ENCODE assay signal across 11 cellular contexts in genomic region chr11:78149646-78150045, GRCh38. TPM values are rescaled to one million over a fixed set of nuclear protein-coding genes. Genes with fewer than 3 reads are reported as not detected.
DNase-seq lines count a peak whose midpoint lies in the region; ATAC-seq and TF ChIP-seq lines count a peak whose summit lies in the region.
"Had no signal": no experiment of that assay in that cellular context is flagged by ENCODE, and none has a peak within 500 bp of the region (broad histone marks: within the 10 kb centered on the region; RNA-seq: fewer than 3 reads in every experiment).

No MANE protein-coding gene starts in this region.

- H3K4me1 Mint-ChIP-seq in activated CD8-positive, alpha-beta T cell treated with anti-CD3 and anti-CD28 coated beads for 36 hours (ENCODE audit: low read depth): no peaks in the 10 kb centered on the region
- no peaks in the 10 kb centered on the region for H3K4me1 Mint-ChIP-seq in activated CD8-positive, alpha-beta T cell treated with anti-CD3 and anti-CD28 coated beads, Interleukin-2, amount 10 ng/mL, durations not matched to agents 7 days and 5 days (ENCODE audit: low read depth)
- no peaks in the 10 kb centered on the region for H3K4me1 Mint-ChIP-seq in activated T-cell treated with anti-CD3 and anti-CD28 coated beads, Interleukin-2, amount 50 U/mL, for 4 hours (ENCODE audit: low read depth)
- H3K4me1 Mint-ChIP-seq: CD14-positive monocyte had no signal

- no peak overlapping the region for H3K27ac Mint-ChIP-seq in activated CD8-positive, alpha-beta T cell treated with anti-CD3 and anti-CD28 coated beads for 36 hours
- H3K27ac Mint-ChIP-seq in activated CD8-positive, alpha-beta T cell treated with anti-CD3 and anti-CD28 coated beads, Interleukin-2, amount 10 ng/mL, durations not matched to agents 7 days and 5 days: no peak overlapping the region
- H3K27ac Mint-ChIP-seq: CD14-positive monocyte had no signal

- H3K36me3 Mint-ChIP-seq in activated CD8-positive, alpha-beta T cell treated with anti-CD3 and anti-CD28 coated beads for 36 hours (ENCODE audit: low read depth): no peaks in the 10 kb centered on the region
- H3K36me3 Mint-ChIP-seq in activated CD8-positive, alpha-beta T cell treated with anti-CD3 and anti-CD28 coated beads, Interleukin-2, amount 10 ng/mL, durations not matched to agents 7 days and 5 days (ENCODE audit: low read depth): peaks cover 1% of the 10 kb centered on the region
- H3K36me3 Mint-ChIP-seq in activated T-cell treated with anti-CD3 and anti-CD28 coated beads, Interleukin-2, amount 50 U/mL, for 4 hours (ENCODE audit: insufficient read depth): no peaks in the 10 kb centered on the region
- H3K36me3 Mint-ChIP-seq: CD14-positive monocyte had no signal

- intact Hi-C loops in activated CD8-positive, alpha-beta T cell treated with anti-CD3 and anti-CD28 coated beads for 36 hours (cut with micrococcal nuclease): no loop called here

- H3K4me1 ChIP-seq in cardiac muscle cell (ENCODE audit: low read depth) (peaks cover 6% of the 10 kb centered on the region), tibial nerve (peaks cover 0 to 7% (median 0%) of the 10 kb centered on the region in 4 donors)

- H3K4me3 Mint-ChIP-seq in activated CD8-positive, alpha-beta T cell treated with anti-CD3 and anti-CD28 coated beads for 36 hours: no peak overlapping the region
- no peak overlapping the region for H3K4me3 Mint-ChIP-seq in activated CD8-positive, alpha-beta T cell treated with anti-CD3 and anti-CD28 coated beads, Interleukin-2, amount 10 ng/mL, durations not matched to agents 7 days and 5 days
- no peak overlapping the region for H3K4me3 Mint-ChIP-seq in activated T-cell treated with anti-CD3 and anti-CD28 coated beads, Interleukin-2, amount 50 U/mL, for 4 hours
- H3K4me3 Mint-ChIP-seq: CD14-positive monocyte; naive thymus-derived CD8-positive, alpha-beta T cell had no signal

- no peaks in the 10 kb centered on the region for H3K9me3 ChIP-seq in WERI-Rb-1 (ENCODE audit: severe bottlenecking)
- no peaks in the 10 kb centered on the region for H3K9me3 ChIP-seq in cardiac muscle cell (ENCODE audit: low read depth)
- H3K9me3 ChIP-seq in tibial nerve: no peaks in the 10 kb centered on the region

- H3K27me3 Mint-ChIP-seq in activated CD8-positive, alpha-beta T cell treated with anti-CD3 and anti-CD28 coated beads for 36 hours: no peaks in the 10 kb centered on the region
- no peaks in the 10 kb centered on the region for H3K27me3 Mint-ChIP-seq in activated CD8-positive, alpha-beta T cell treated with anti-CD3 and anti-CD28 coated beads, Interleukin-2, amount 10 ng/mL, durations not matched to agents 7 days and 5 days (ENCODE audit: low read depth)
- H3K27me3 Mint-ChIP-seq in activated T-cell treated with anti-CD3 and anti-CD28 coated beads, Interleukin-2, amount 50 U/mL, for 4 hours (ENCODE audit: low read depth): no peaks in the 10 kb centered on the region
- H3K27me3 Mint-ChIP-seq: naive thymus-derived CD8-positive, alpha-beta T cell had no signal

- no peak for TF ChIP-seq CTCF in activated CD8-positive, alpha-beta T cell treated with anti-CD3 and anti-CD28 coated beads for 36 hours (IDR thresholded peaks at IDR 0.05)
- TF ChIP-seq CTCF in WERI-Rb-1 (IDR thresholded peaks at IDR 0.05; ENCODE audit: low read depth, low read length) (0 out of 2 replicates have a peak, but pooled peaks have one; percentile 7), cardiac muscle cell (IDR thresholded peaks at IDR 0.05; ENCODE audit: low read depth, low read length) (peak; percentile 46), tibial nerve (IDR thresholded peaks at IDR 0.05) (peak in 3 of 5 experiments; percentile 10 to 45 (median 14))

- no peak for ATAC-seq in activated CD8-positive, alpha-beta T cell treated with anti-CD3 and anti-CD28 coated beads for 36 hours
- ATAC-seq in activated CD8-positive, alpha-beta T cell treated with anti-CD3 and anti-CD28 coated beads, Interleukin-2, amount 10 ng/mL, durations not matched to agents 7 days and 5 days: no peak
- no peak for ATAC-seq in activated T-cell treated with anti-CD3 and anti-CD28 coated beads, Interleukin-2, amount 50 U/mL, for 4 hours

- TF ChIP-seq POLR2A in tibial nerve (IDR thresholded peaks at IDR 0.05): no peak

- CTCF ChIA-PET in activated CD8-positive, alpha-beta T cell treated with anti-CD3 and anti-CD28 coated beads for 36 hours (lab: Charles Lee): interaction anchor here (3.4 kb wide), 1 partner anchor 415 kb away, joined by 14 read pairs; no protein-coding TSS in a partner anchor
- CTCF ChIA-PET in activated CD8-positive, alpha-beta T cell treated with anti-CD3 and anti-CD28 coated beads, Interleukin-2, amount 10 ng/mL, durations not matched to agents 7 days and 5 days (lab: Charles Lee): interaction anchor here (0.7 to 2.5 kb wide), 3 partner anchors 10 to 415 kb away, joined by 3 to 12 read pairs (median 4); partner anchors contain the start of gene ALG8

- DNase-seq in activated CD8-positive, alpha-beta T cell treated with anti-CD3 and anti-CD28 coated beads for 36 hours: peak; percentile 24
- no peak for DNase-seq in activated CD8-positive, alpha-beta T cell treated with anti-CD3 and anti-CD28 coated beads, Interleukin-2, amount 10 ng/mL, durations not matched to agents 7 days and 5 days
- DNase-seq in WERI-Rb-1: no peak
- peak in 1 of 2 donors; percentile 77 for DNase-seq in cardiac muscle cell (ENCODE audit: low read depth in 1 of 2, low spot score in 1 of 2)
- DNase-seq in tibial nerve (ENCODE audit: low spot score in 2 of 2): peak in 1 of 2 donors; percentile 43
- no peak for DNase-seq in NCI-H510A treated with DMSO at 0.1 percent for 48 hours (lab: John Stamatoyannopoulos, UW)
- DNase-seq in NCI-H345 (lab: John Stamatoyannopoulos, UW): no peak
- DNase-seq in activated T-cell treated with anti-CD3 and anti-CD28 coated beads, Interleukin-2, amount 50 U/mL, for 4 hours: no peak
- DNase-seq: NCI-H69 had no signal

- H3K4me3 ChIP-seq in WERI-Rb-1 (ENCODE audit: low read depth, low read length) (no peak overlapping the region), cardiac muscle cell (no peak overlapping the region), tibial nerve (no peak overlapping the region)

- H3K36me3 ChIP-seq in WERI-Rb-1: no peaks in the 10 kb centered on the region; the same call in none of the 2 replicates
- H3K36me3 ChIP-seq in cardiac muscle cell: no peaks in the 10 kb centered on the region
- no peaks in the 10 kb centered on the region for H3K36me3 ChIP-seq in tibial nerve

- no peak for TF ChIP-seq EP300 in tibial nerve (IDR thresholded peaks at IDR 0.05)

- 12 to 15% methylated on average over 1 of the region's 1 CpG for WGBS in tibial nerve, 2 donors

- H3K27me3 ChIP-seq in WERI-Rb-1 (ENCODE audit: insufficient read depth, low read depth, severe bottlenecking): no peaks in the 10 kb centered on the region
- no peaks in the 10 kb centered on the region for H3K27me3 ChIP-seq in cardiac muscle cell
- no peaks in the 10 kb centered on the region for H3K27me3 ChIP-seq in tibial nerve

- no peak overlapping the region for H3K27ac ChIP-seq in WERI-Rb-1
- H3K27ac ChIP-seq in cardiac muscle cell: no peak overlapping the region
- H3K27ac ChIP-seq in tibial nerve: no peak overlapping the region

- H3K9me3 Mint-ChIP-seq in activated CD8-positive, alpha-beta T cell treated with anti-CD3 and anti-CD28 coated beads for 36 hours: no peaks in the 10 kb centered on the region
- H3K9me3 Mint-ChIP-seq in activated CD8-positive, alpha-beta T cell treated with anti-CD3 and anti-CD28 coated beads, Interleukin-2, amount 10 ng/mL, durations not matched to agents 7 days and 5 days (ENCODE audit: insufficient read depth): no peaks in the 10 kb centered on the region
- H3K9me3 Mint-ChIP-seq in activated T-cell treated with anti-CD3 and anti-CD28 coated beads, Interleukin-2, amount 50 U/mL, for 4 hours: no peaks in the 10 kb centered on the region
- H3K9me3 Mint-ChIP-seq: CD14-positive monocyte; naive thymus-derived CD8-positive, alpha-beta T cell had no signal

- POLR2A ChIA-PET in activated CD8-positive, alpha-beta T cell treated with anti-CD3 and anti-CD28 coated beads for 36 hours (lab: Charles Lee): interaction anchor here (1.4 kb wide), 1 partner anchor 10 kb away, joined by 5 read pairs; the partner anchor contains the start of gene ALG8
- POLR2A ChIA-PET in activated CD8-positive, alpha-beta T cell treated with anti-CD3 and anti-CD28 coated beads, Interleukin-2, amount 10 ng/mL, durations not matched to agents 7 days and 5 days (lab: Charles Lee): interaction anchor here (2.3 kb wide), 1 partner anchor 10 kb away, joined by 5 read pairs; the partner anchor contains the start of gene ALG8

RNA-seq across cellular contexts. Expression of gene ALG8, which starts 10.2 kb away (rescaled TPM):
- total RNA-seq in activated CD8-positive, alpha-beta T cell treated with anti-CD3 and anti-CD28 coated beads for 36 hours: 10 to 100 TPM; 45.5 to 47.7 TPM
- total RNA-seq in activated CD8-positive, alpha-beta T cell treated with anti-CD3 and anti-CD28 coated beads, Interleukin-2, amount 10 ng/mL, durations not matched to agents 7 days and 5 days: 10 to 100 TPM; 49.9 to 51.7 TPM
- 25.9 and 38.4 TPM in 2 replicates for total RNA-seq in cardiac muscle cell
- 74.1 and 75.4 TPM in 2 replicates for polyA plus RNA-seq in cardiac muscle cell
- total RNA-seq in tibial nerve: 10 to 100 TPM; 24.9 to 43.5 (median 32.0) TPM
- 10 to 100 TPM; 41.4 to 54.2 (median 51.5) TPM for total RNA-seq in activated T-cell treated with anti-CD3 and anti-CD28 coated beads, Interleukin-2, amount 50 U/mL, for 4 hours

RNA-seq across cellular contexts. Expression of gene KCTD21, which starts 38.8 kb away (rescaled TPM):
- 1 to 10 TPM; 4.1 to 5.2 TPM for total RNA-seq in activated CD8-positive, alpha-beta T cell treated with anti-CD3 and anti-CD28 coated beads for 36 hours
- 1 to 10 TPM; 7.1 to 7.8 TPM for total RNA-seq in activated CD8-positive, alpha-beta T cell treated with anti-CD3 and anti-CD28 coated beads, Interleukin-2, amount 10 ng/mL, durations not matched to agents 7 days and 5 days
- 8.6 and 15.8 TPM in 2 replicates for total RNA-seq in cardiac muscle cell
- 4.8 and 5.8 TPM in 2 replicates for polyA plus RNA-seq in cardiac muscle cell
- total RNA-seq in tibial nerve: 10 to 100 TPM in 1 of 4 donors, 1 to 10 TPM in 3; 6.6 to 20.4 (median 8.7) TPM
- 1 to 10 TPM; 3.2 to 5.4 (median 4.3) TPM for total RNA-seq in activated T-cell treated with anti-CD3 and anti-CD28 coated beads, Interleukin-2, amount 50 U/mL, for 4 hours

RNA-seq across cellular contexts. Expression of gene USP35, which starts 39.1 kb away (rescaled TPM):
- 1 to 10 TPM; 6.8 to 7.7 TPM for total RNA-seq in activated CD8-positive, alpha-beta T cell treated with anti-CD3 and anti-CD28 coated beads for 36 hours
- 10 to 100 TPM; 11.9 to 12.8 TPM for total RNA-seq in activated CD8-positive, alpha-beta T cell treated with anti-CD3 and anti-CD28 coated beads, Interleukin-2, amount 10 ng/mL, durations not matched to agents 7 days and 5 days
- total RNA-seq in cardiac muscle cell: 25.1 and 35.0 TPM in 2 replicates
- 11.1 and 13.3 TPM in 2 replicates for polyA plus RNA-seq in cardiac muscle cell
- total RNA-seq in tibial nerve: 10 to 100 TPM; 10.9 to 23.1 (median 12.6) TPM
- total RNA-seq in activated T-cell treated with anti-CD3 and anti-CD28 coated beads, Interleukin-2, amount 50 U/mL, for 4 hours: 1 to 10 TPM; 3.8 to 5.2 (median 4.9) TPM
